1 cellular context compared by ENCODE assay signal in genomic region chr18:76834379-76834778, GRCh38.
TF ChIP-seq lines count a peak whose summit lies in the region.

No MANE protein-coding gene starts in this region.

TF ChIP-seq in K562, 482 proteins besides CTCF, POLR2A, EP300 and RAD21 (continued from another document):
- TF ChIP-seq TRIM25 (IDR thresholded peaks at IDR 0.05; ENCODE audit: borderline replicate concordance): 0 out of 2 replicates have a peak, but pooled peaks have one; percentile 22
- peak; percentile 52; the same call in 1 of the 2 replicates for TF ChIP-seq TCF3 (CRISPR knock-in tag; IDR thresholded peaks at IDR 0.05)
- 0 out of 2 replicates have a peak, but pooled peaks have one; percentile 20 for TF ChIP-seq CBFA2T2 (conservative IDR thresholded peaks at IDR 0.05)
- TF ChIP-seq MYBL2 (IDR thresholded peaks at IDR 0.05; ENCODE audit: low read depth): no peak
- no peak for TF ChIP-seq MYBL2 (CRISPR knock-in tag; IDR thresholded peaks at IDR 0.05; ENCODE audit: borderline replicate concordance)
- TF ChIP-seq ARID1B (IDR thresholded peaks at IDR 0.05): peak; percentile 32; the same call in 1 of the 2 replicates
- no peak for TF ChIP-seq SNAPC5 (CRISPR knock-in tag; IDR thresholded peaks at IDR 0.05)
- no peak for TF ChIP-seq ZNF57 (CRISPR knock-in tag; IDR thresholded peaks at IDR 0.05)
- no peak for TF ChIP-seq U2AF1 (optimal IDR thresholded peaks at IDR 0.05; ENCODE audit: low read depth, low read length)
- no peak for TF ChIP-seq TAF9B (IDR thresholded peaks at IDR 0.05; ENCODE audit: partially characterized antibody)
- no peak for TF ChIP-seq FOXK1 (CRISPR knock-in tag; IDR thresholded peaks at IDR 0.05; ENCODE audit: borderline replicate concordance)
- TF ChIP-seq HLTF (IDR thresholded peaks at IDR 0.05): no peak
- no peak for TF ChIP-seq ZNF79 (CRISPR knock-in tag; IDR thresholded peaks at IDR 0.05; ENCODE audit: low read depth)
- TF ChIP-seq TEAD4 (IDR thresholded peaks at IDR 0.05; ENCODE audit: low read length): peak; percentile 38
- TF ChIP-seq TEAD4 (CRISPR knock-in tag; IDR thresholded peaks at IDR 0.05; ENCODE audit: borderline replicate concordance): no peak
- no peak for TF ChIP-seq SRSF1 (IDR thresholded peaks at IDR 0.05; ENCODE audit: low read depth, low read length)
- no peak for TF ChIP-seq YBX1 (IDR thresholded peaks at IDR 0.05)
- TF ChIP-seq ETV6 (IDR thresholded peaks at IDR 0.05; ENCODE audit: borderline replicate concordance in 1 of 2, low read depth in 2 of 2, low read length in 1 of 2): no peak
- no peak for TF ChIP-seq ETV6 (CRISPR knock-in tag; IDR thresholded peaks at IDR 0.05; ENCODE audit: borderline replicate concordance)
- no peak for TF ChIP-seq SREBF1 (IDR thresholded peaks at IDR 0.05; ENCODE audit: borderline replicate concordance, low read depth, low read length)
- TF ChIP-seq MLLT1 (IDR thresholded peaks at IDR 0.05): 0 out of 4 replicates have a peak, but pooled peaks of 1 of the 2 experiments have one; percentile 45
- TF ChIP-seq ZNF449 (CRISPR knock-in tag; IDR thresholded peaks at IDR 0.05): no peak
- TF ChIP-seq MECOM (CRISPR knock-in tag; IDR thresholded peaks at IDR 0.05): no peak
- no peak for TF ChIP-seq KLF1 (tag; IDR thresholded peaks at IDR 0.05)
- no peak for TF ChIP-seq ZFX (CRISPR knock-in tag; IDR thresholded peaks at IDR 0.05)
- TF ChIP-seq SFPQ (IDR thresholded peaks at IDR 0.05; ENCODE audit: low read depth, low read length): no peak
- no peak for TF ChIP-seq HNRNPLL (IDR thresholded peaks at IDR 0.05; ENCODE audit: low read depth, low read length, poor library complexity, severe bottlenecking)
- no peak for TF ChIP-seq KDM1A (IDR thresholded peaks at IDR 0.05)
- no peak for TF ChIP-seq FOXM1 (IDR thresholded peaks at IDR 0.05; ENCODE audit: low read depth)
- no peak for TF ChIP-seq FOXM1 (CRISPR knock-in tag; IDR thresholded peaks at IDR 0.05; ENCODE audit: low read depth)
- no peak for TF ChIP-seq MAFG (tag; conservative IDR thresholded peaks at IDR 0.05)
